9 cellular contexts compared by ENCODE assay signal in the genomic region with DNA sequence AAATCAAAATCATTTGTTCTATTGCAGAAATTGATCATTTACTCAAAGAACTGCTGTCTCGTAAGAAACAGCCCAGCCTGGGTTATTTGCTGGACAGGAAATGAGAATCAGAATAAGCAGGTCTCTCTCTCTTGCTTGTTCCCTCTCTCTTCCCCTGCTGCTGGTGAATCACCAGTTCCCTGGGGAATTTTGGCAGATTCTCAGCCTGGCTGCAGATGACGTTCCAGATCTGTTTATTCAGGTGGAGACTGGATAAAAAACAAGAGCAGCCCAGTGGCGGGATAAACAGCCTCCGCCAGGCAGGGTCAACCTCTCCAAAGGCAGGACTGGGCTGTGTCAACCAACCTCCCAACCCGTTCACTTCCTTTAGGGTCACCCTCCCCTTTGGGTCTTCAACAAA.
DNase-seq lines count a peak whose midpoint lies in the region; ATAC-seq and TF ChIP-seq lines count a peak whose summit lies in the region.
"Had no signal": no experiment of that assay in that cellular context is flagged by ENCODE, and none has a peak within 500 bp of the region (broad histone marks: within the 10 kb centered on the region; RNA-seq: fewer than 3 reads in every experiment).

No MANE protein-coding gene starts in this region.

- H3K27me3 ChIP-seq in Peyer's patch, result no peaks in the 10 kb centered on the region
- no peaks in the 10 kb centered on the region for H3K27me3 ChIP-seq in fibroblast of lung (ENCODE audit: control insufficient read depth, insufficient read depth, low read length)
- H3K27me3 ChIP-seq in MM.1S (replicated peaks; ENCODE audit: insufficient read depth, low read length), result no peaks in the 10 kb centered on the region

- peak overlapping the region in 3 of 4 donors; percentile 3 to 67 (median 10) for H3K27ac ChIP-seq in Peyer's patch
- H3K27ac ChIP-seq in fibroblast of lung (ENCODE audit: insufficient read depth, low read length), result peak overlapping the region; percentile 86
- no peak overlapping the region for H3K27ac ChIP-seq in MM.1S (ENCODE audit: low read length)

- H4K20me1 ChIP-seq in fibroblast of lung (ENCODE audit: control insufficient read depth, extremely low read depth, insufficient read depth, low read length) (no peaks in the 10 kb centered on the region), MM.1S (ENCODE audit: insufficient read depth, low read length) (0 out of 2 replicates have a peak, but pooled peaks cover 5% of the 10 kb centered on the region)

- H3K9me2 ChIP-seq in MM.1S (replicated peaks; ENCODE audit: insufficient read depth, low read length), result no peaks in the 10 kb centered on the region

- POLR2A ChIA-PET in naive thymus-derived CD8-positive, alpha-beta T cell (lab: Charles Lee), result no interaction called here

- no peaks in the 10 kb centered on the region for H3K9me3 Mint-ChIP-seq in osteocyte (ENCODE audit: unreplicated experiment)
- H3K9me3 Mint-ChIP-seq in naive thymus-derived CD8-positive, alpha-beta T cell, result peaks cover 0 to 4% (median 0%) of the 10 kb centered on the region in 9 donors

- no peak overlapping the region for H3K9ac ChIP-seq in fibroblast of lung (ENCODE audit: insufficient read depth, low read length)
- H3K9ac ChIP-seq in MM.1S (ENCODE audit: low read length), result no peak overlapping the region

- H3K9me3 ChIP-seq in Peyer's patch (no peaks in the 10 kb centered on the region), fibroblast of lung (ENCODE audit: control insufficient read depth, insufficient read depth, low read depth, low read length) (no peaks in the 10 kb centered on the region), MM.1S (replicated peaks; ENCODE audit: insufficient read depth, low read length) (no peaks in the 10 kb centered on the region)

- no peaks in the 10 kb centered on the region for H3K27me3 Mint-ChIP-seq in osteocyte (ENCODE audit: unreplicated experiment)
- no peaks in the 10 kb centered on the region for H3K27me3 Mint-ChIP-seq in naive thymus-derived CD8-positive, alpha-beta T cell

- H3F3A ChIP-seq in MM.1S (ENCODE audit: insufficient read depth, low read length), result no peaks in the 10 kb centered on the region

- H2AFZ ChIP-seq in fibroblast of lung (ENCODE audit: low read length) (no peak overlapping the region), MM.1S (ENCODE audit: low read length) (no peak overlapping the region)

- peak; percentile 97 for DNase-seq in HCEC 1CT
- DNase-seq in Peyer's patch, result peak in 1 of 3 donors; percentile 64
- peak; percentile 99 for DNase-seq in fibroblast of lung (ENCODE audit: low read depth in 2 of 2)
- peak; percentile 93 for DNase-seq in osteocyte (ENCODE audit: extremely low spot score, unreplicated experiment)
- DNase-seq in MM.1S, result no peak
- no peak for DNase-seq in HUDEP-2 (lab: John Stamatoyannopoulos, UW; ENCODE audit: unreplicated experiment in 76 of 76)
- no peak for DNase-seq in naive thymus-derived CD8-positive, alpha-beta T cell
- DNase-seq: naive B cell had no signal

- H3K79me2 ChIP-seq in fibroblast of lung (ENCODE audit: control insufficient read depth, insufficient read depth, low read length) (peaks cover 10% of the 10 kb centered on the region), MM.1S (ENCODE audit: low read length) (peaks cover 100% of the 10 kb centered on the region)

- H3K36me3 Mint-ChIP-seq in osteocyte (ENCODE audit: unreplicated experiment), result peaks cover 13% of the 10 kb centered on the region
- H3K36me3 Mint-ChIP-seq in naive thymus-derived CD8-positive, alpha-beta T cell, result no peaks in the 10 kb centered on the region

- H3K4me2 ChIP-seq in fibroblast of lung (ENCODE audit: extremely low read depth, insufficient read depth, low read length), result peak overlapping the region; percentile 42
- no peak overlapping the region for H3K4me2 ChIP-seq in MM.1S (ENCODE audit: low read depth, low read length)

- peak overlapping the region; percentile 52 for H3K4me3 Mint-ChIP-seq in osteocyte (ENCODE audit: unreplicated experiment)
- H3K4me3 Mint-ChIP-seq in naive thymus-derived CD8-positive, alpha-beta T cell, result no peak overlapping the region
- H3K4me3 Mint-ChIP-seq: naive B cell had no signal

- peaks cover 83% of the 10 kb centered on the region for H3K4me1 Mint-ChIP-seq in osteocyte (ENCODE audit: unreplicated experiment)
- peaks cover 5 to 9% (median 6%) of the 10 kb centered on the region in 4 donors for H3K4me1 Mint-ChIP-seq in naive thymus-derived CD8-positive, alpha-beta T cell

- TF ChIP-seq POLR2A in Peyer's patch (IDR thresholded peaks at IDR 0.05), result no peak

- H3K27ac Mint-ChIP-seq in osteocyte (ENCODE audit: unreplicated experiment), result peak overlapping the region; percentile 98
- no peak overlapping the region for H3K27ac Mint-ChIP-seq in naive thymus-derived CD8-positive, alpha-beta T cell

- H3K4me1 ChIP-seq in Peyer's patch (peaks cover 0 to 45% (median 0%) of the 10 kb centered on the region in 4 donors), fibroblast of lung (ENCODE audit: control insufficient read depth, extremely low read depth, insufficient read depth, low read length) (peaks cover 30% of the 10 kb centered on the region), MM.1S (ENCODE audit: low read length) (no peaks in the 10 kb centered on the region; the same call in 1 of the 2 replicates)

- H3K36me3 ChIP-seq in Peyer's patch (no peaks in the 10 kb centered on the region), fibroblast of lung (ENCODE audit: control insufficient read depth, insufficient read depth, low read length) (no peaks in the 10 kb centered on the region), MM.1S (replicated peaks; ENCODE audit: insufficient read depth, low read length) (no peaks in the 10 kb centered on the region)

- ATAC-seq in HG02678 (IDR thresholded peaks at IDR 0.05; ENCODE audit: unreplicated experiment), result no peak
- ATAC-seq in naive thymus-derived CD8-positive, alpha-beta T cell, result no peak

- H3K4me3 ChIP-seq in Peyer's patch (no peak overlapping the region), fibroblast of lung (replicated peaks in 1 of 4; ENCODE audit: control extremely low read depth in 1 of 4, insufficient read depth in 1 of 4, low read depth in 3 of 4, low read length in 4 of 4) (no peak overlapping the region), MM.1S (ENCODE audit: low read length) (no peak overlapping the region)

- TF ChIP-seq CTCF in Peyer's patch (IDR thresholded peaks at IDR 0.05) (no peak), fibroblast of lung (conservative IDR thresholded peaks at IDR 0.05 in 1 of 2, IDR thresholded peaks at IDR 0.05 in 1 of 2; ENCODE audit: low read depth in 1 of 2, low read length in 2 of 2) (no peak), osteocyte (IDR thresholded peaks at IDR 0.05) (no peak), MM.1S (IDR thresholded peaks at IDR 0.05; ENCODE audit: low read length) (no peak)

Comparison
In these comparisons a context has a peak if more than half of its experiments do, and no peak if none do; other contexts are left out.
1. DNase-seq: peak in HCEC 1CT (single experiment), fibroblast of lung (2 of 2) and osteocyte (single experiment); none in MM.1S (single experiment), HUDEP-2 (0 of 76) and naive thymus-derived CD8-positive, alpha-beta T cell (0 of 10).